10 cellular contexts compared by ENCODE assay signal in the genomic region with DNA sequence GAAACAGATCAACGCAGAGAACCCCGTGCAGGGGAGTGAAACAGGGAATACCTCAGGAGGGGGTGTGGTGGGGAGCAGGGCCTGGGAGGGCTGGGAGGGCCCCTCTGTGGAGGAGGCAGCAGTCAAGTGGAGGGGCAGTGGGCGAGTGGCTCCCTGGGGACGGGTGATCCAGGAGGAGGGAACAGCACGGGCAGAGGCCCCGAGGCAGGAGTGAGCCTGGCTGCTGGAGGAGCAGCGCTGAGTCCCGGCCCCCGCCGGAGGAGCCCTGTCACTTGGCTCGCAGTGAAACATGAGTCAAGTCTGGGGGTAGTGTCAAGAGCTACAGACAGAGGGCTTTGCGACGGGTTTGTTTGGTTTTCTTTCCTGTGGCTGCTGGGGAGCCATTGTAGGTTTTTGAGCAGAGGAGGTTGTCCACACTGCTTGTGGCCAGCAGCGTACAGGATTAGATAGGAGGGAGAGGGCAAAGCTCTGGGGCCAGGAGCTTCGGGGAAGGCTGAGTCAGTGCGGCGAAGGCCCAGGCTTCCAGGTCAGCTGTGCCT.
A peak's percentile ranks its signal among the peaks of the same experiment; 100 is the strongest.
DNase-seq lines count a peak whose midpoint lies in the region; ATAC-seq, FAIRE-seq and TF ChIP-seq lines count a peak whose summit lies in the region.
"Had no signal": no experiment of that assay in that cellular context is flagged by ENCODE, and none has a peak within 500 bp of the region (broad histone marks: within the 10 kb centered on the region; RNA-seq: fewer than 3 reads in every experiment).

No MANE protein-coding gene starts in this region.

- no peak for TF ChIP-seq CTCF in WERI-Rb-1 (IDR thresholded peaks at IDR 0.05; ENCODE audit: low read depth, low read length)

- FAIRE-seq in RCC 7860 (lab: Jason Lieb, UNC), result no peak

- H3K36me3 ChIP-seq in BLaER1, result no peaks in the 10 kb centered on the region
- no peaks in the 10 kb centered on the region for H3K36me3 ChIP-seq in WERI-Rb-1
- H3K36me3 ChIP-seq: Peyer's patch had no signal

- H3K27ac ChIP-seq in BLaER1, result peak overlapping the region; percentile 62
- H3K27ac ChIP-seq in WERI-Rb-1, result no peak overlapping the region

- peak overlapping the region; percentile 60; the same call in 1 of the 2 replicates for H3K9ac ChIP-seq in BLaER1

- no peaks in the 10 kb centered on the region for H3K9me3 ChIP-seq in BLaER1
- H3K9me3 ChIP-seq in WERI-Rb-1 (ENCODE audit: severe bottlenecking), result no peaks in the 10 kb centered on the region
- H3K9me3 ChIP-seq: Peyer's patch had no signal

- H3K27me3 ChIP-seq in BLaER1 (no peaks in the 10 kb centered on the region), WERI-Rb-1 (ENCODE audit: insufficient read depth, low read depth, severe bottlenecking) (no peaks in the 10 kb centered on the region)
- H3K27me3 ChIP-seq: Peyer's patch had no signal

- ATAC-seq in GM21515 (IDR thresholded peaks at IDR 0.05; ENCODE audit: unreplicated experiment), result peak; percentile 5

- H3K4me3 ChIP-seq in BLaER1, result peak overlapping the region; percentile 17; the same call in 1 of the 2 replicates
- H3K4me3 ChIP-seq in WERI-Rb-1 (ENCODE audit: low read depth, low read length), result no peak overlapping the region
- H3K4me3 ChIP-seq: Peyer's patch had no signal

- DNase-seq in RCC 7860 (ENCODE audit: low spot score) (peak; percentile 30), iPS-NIHi11 (ENCODE audit: low spot score) (peak; percentile 69), NCI-H2196 treated with DMSO at 0.1 percent for 48 hours (lab: John Stamatoyannopoulos, UW; ENCODE audit: unreplicated experiment) (no peak), WERI-Rb-1 (no peak), NCI-H526 treated with DMSO at 0.1 percent for 48 hours (lab: John Stamatoyannopoulos, UW) (no peak), mesenteric fat pad (ENCODE audit: low spot score) (no peak)
- DNase-seq: activated naive CD4-positive, alpha-beta T cell; Peyer's patch had no signal

- H3K4me2 ChIP-seq in BLaER1, result peak overlapping the region; percentile 97

- peaks cover 100% of the 10 kb centered on the region for H3K4me1 ChIP-seq in BLaER1

- peaks cover 12% of the 10 kb centered on the region for H4K20me1 ChIP-seq in BLaER1

Comparison
In these comparisons a context has a peak if more than half of its experiments do, and no peak if none do; other contexts are left out.
1. DNase-seq: peak in RCC 7860 (single experiment) and iPS-NIHi11 (single experiment); none in NCI-H2196 treated with DMSO at 0.1 percent for 48 hours (single experiment), WERI-Rb-1 (single experiment), NCI-H526 treated with DMSO at 0.1 percent for 48 hours (single experiment) and mesenteric fat pad (single experiment).